Comparison of ENCODE assay signal across 8 cellular contexts in genomic region chr3:187025656-187026320, GRCh38.
DNase-seq lines count a peak whose midpoint lies in the region; ATAC-seq, FAIRE-seq and TF ChIP-seq lines count a peak whose summit lies in the region.

No MANE protein-coding gene starts in this region.

- TF ChIP-seq EP300 in gastroesophageal sphincter (IDR thresholded peaks at IDR 0.05), result no peak

- H3K4me1 ChIP-seq in gastroesophageal sphincter, result no peaks in the 10 kb centered on the region

- no peak overlapping the region for H3K4me3 ChIP-seq in gastroesophageal sphincter

- H3K9me3 ChIP-seq in gastroesophageal sphincter, result no peaks in the 10 kb centered on the region

- WGBS in gastroesophageal sphincter (ENCODE audit: low coverage in 1 of 2), 2 donors, result 55 to 70% methylated on average over 2 to 7 of the region's 9 CpGs

- peak; percentile 31 for DNase-seq in activated effector memory CD4-positive, alpha-beta T cell treated with Interleukin-2 at 50 U/mL for 16 hours
- peak; percentile 57 for DNase-seq in stimulated activated CD4-positive, alpha-beta T cell treated with anti-CD3 and anti-CD28 coated beads, Interleukin-4, amount 100 ng/mL, for 24 hours
- DNase-seq in frontal cortex (ENCODE audit: low spot score in 2 of 2), result no peak
- DNase-seq in SKM-1 (lab: John Stamatoyannopoulos, UW; ENCODE audit: unreplicated experiment), result no peak
- DNase-seq in GM19239 (ENCODE audit: insufficient read length, low spot score), result no peak

- peak; percentile 23 for ATAC-seq in HG03378 (IDR thresholded peaks at IDR 0.05; ENCODE audit: unreplicated experiment)
- no peak for ATAC-seq in gastroesophageal sphincter

- FAIRE-seq in frontal cortex (lab: Jason Lieb, UNC) (no peak), GM19239 (lab: Jason Lieb, UNC) (no peak)

- H3K27ac ChIP-seq in gastroesophageal sphincter, result no peak overlapping the region

- TF ChIP-seq POLR2A in GM19099 (IDR thresholded peaks at IDR 0.05; ENCODE audit: extremely low read depth, insufficient read length, low read depth), result peak; percentile 40
- no peak for TF ChIP-seq POLR2A in gastroesophageal sphincter (IDR thresholded peaks at IDR 0.05)

- peaks cover 0 to 4% of the 10 kb centered on the region in 2 donors for H3K36me3 ChIP-seq in gastroesophageal sphincter

- TF ChIP-seq CTCF in gastroesophageal sphincter (IDR thresholded peaks at IDR 0.05), result no peak

- no peaks in the 10 kb centered on the region for H3K27me3 ChIP-seq in gastroesophageal sphincter

Comparison
In these comparisons a context has a peak if more than half of its experiments do, and no peak if none do; other contexts are left out.
1. DNase-seq: peak in activated effector memory CD4-positive, alpha-beta T cell treated with Interleukin-2 at 50 U/mL for 16 hours (single experiment) and stimulated activated CD4-positive, alpha-beta T cell treated with anti-CD3 and anti-CD28 coated beads, Interleukin-4, amount 100 ng/mL, for 24 hours (single experiment); none in frontal cortex (0 of 2), SKM-1 (single experiment) and GM19239 (single experiment).